28 cellular contexts compared by ENCODE assay signal in genomic region chr1:35546614-35547013, GRCh38. TPM values are rescaled to one million over a fixed set of nuclear protein-coding genes. Genes with fewer than 3 reads are reported as not detected.
"Had no signal": no experiment of that assay in that cellular context is flagged by ENCODE, and none has a peak within 500 bp of the region (broad histone marks: within the 10 kb centered on the region; RNA-seq: fewer than 3 reads in every experiment).

No MANE protein-coding gene starts in this region.

- H3K4me3 ChIP-seq: stomach, suprapubic skin, testis, thoracic aorta, thyroid gland, tibial artery, tibial nerve, transverse colon, upper lobe of left lung, upper lobe of right lung, uterus, vagina had no signal

- H3K9me3 ChIP-seq: stomach, suprapubic skin, testis, thoracic aorta, thyroid gland, tibial artery, tibial nerve, transverse colon, upper lobe of left lung, upper lobe of right lung, uterus, vagina had no signal

- ATAC-seq: stimulated activated effector memory CD8-positive, alpha-beta T cell treated with anti-CD3 and anti-CD28 coated beads, Interleukin-12 subunit alpha, Interleukin-12 subunit beta, amount 100 ng/mL, for 72 hours; stimulated activated memory B cell treated with anti-CD40 and anti-IgM and Interleukin-4, amounts not matched to agents 10 μg/mL and 1 μg/mL and 100 μg/mL, for 72 hours; stimulated activated naive B cell treated with anti-CD40 and anti-IgM and Interleukin-4, amounts not matched to agents 10 μg/mL and 1 μg/mL and 100 μg/mL, for 72 hours; stimulated activated naive CD8-positive, alpha-beta T cell treated with anti-CD3 and anti-CD28 coated beads, Interleukin-15, amount 100 ng/mL, for 72 hours; stimulated activated naive CD8-positive, alpha-beta T cell treated with anti-CD3 and anti-CD28 coated beads, Interleukin-15, Interleukin-2, amounts not matched to agents 100 U/mL and 50 U/mL, for 24 hours; upper lobe of right lung had no signal

- H3K36me3 ChIP-seq: thoracic aorta, uterus had no signal

- FAIRE-seq: urothelium cell line had no signal

- DNase-seq: stimulated activated CD4-positive, alpha-beta T cell treated with anti-CD3 and anti-CD28 coated beads, Interleukin-2, amount 100 ng/mL, for 48 hours; stimulated activated CD4-positive, alpha-beta T cell treated with anti-CD3 and anti-CD28 coated beads, Interleukin-4, amount 100 ng/mL, for 1 hour; stimulated activated CD4-positive, alpha-beta T cell treated with anti-CD3 and anti-CD28 coated beads, Interleukin-4, amount 100 ng/mL, for 24 hours; stimulated activated CD4-positive, alpha-beta T cell treated with anti-CD3 and anti-CD28 coated beads, Interleukin-4, amount 100 ng/mL, for 4 hours; stimulated activated CD8-positive, alpha-beta memory T cell treated with anti-CD3 and anti-CD28 coated beads, Interleukin-4, amount 100 ng/mL, for 48 hours; stimulated activated naive B cell treated with anti-CD40 and anti-IgM and Interleukin-4, amounts not matched to agents 10 μg/mL and 1 μg/mL and 100 μg/mL, for 72 hours; stimulated activated naive CD4-positive, alpha-beta T cell; stimulated activated naive CD4-positive, alpha-beta T cell treated with Interleukin-2 at 50 U/mL for 16 hours; stimulated activated naive CD8-positive, alpha-beta T cell treated with anti-CD3 and anti-CD28 coated beads, Interleukin-15, amount 100 ng/mL, for 72 hours; stimulated activated naive CD8-positive, alpha-beta T cell treated with anti-CD3 and anti-CD28 coated beads, Interleukin-15, Interleukin-2, amounts not matched to agents 100 U/mL and 50 U/mL, for 24 hours; stomach; substantia nigra; testis; thyroid gland; tibial artery; transverse colon; trophoblast cell; upper lobe of left lung; upper lobe of right lung; uterus had no signal

- H3K27me3 ChIP-seq: stomach, suprapubic skin, testis, thyroid gland, tibial artery, tibial nerve, transverse colon, upper lobe of left lung, upper lobe of right lung, uterus, vagina had no signal

- H3K27ac ChIP-seq: stomach, suprapubic skin, testis, thoracic aorta, thyroid gland, tibial artery, tibial nerve, transverse colon, upper lobe of left lung, upper lobe of right lung, uterus, vagina had no signal

- H3K4me1 ChIP-seq: testis had no signal

RNA-seq across cellular contexts. Expression of gene TFAP2E, which starts 26.5 kb away (rescaled TPM):
- total RNA-seq: urinary bladder had no signal
